Comparison of ENCODE assay signal across 12 cellular contexts in the genomic region with DNA sequence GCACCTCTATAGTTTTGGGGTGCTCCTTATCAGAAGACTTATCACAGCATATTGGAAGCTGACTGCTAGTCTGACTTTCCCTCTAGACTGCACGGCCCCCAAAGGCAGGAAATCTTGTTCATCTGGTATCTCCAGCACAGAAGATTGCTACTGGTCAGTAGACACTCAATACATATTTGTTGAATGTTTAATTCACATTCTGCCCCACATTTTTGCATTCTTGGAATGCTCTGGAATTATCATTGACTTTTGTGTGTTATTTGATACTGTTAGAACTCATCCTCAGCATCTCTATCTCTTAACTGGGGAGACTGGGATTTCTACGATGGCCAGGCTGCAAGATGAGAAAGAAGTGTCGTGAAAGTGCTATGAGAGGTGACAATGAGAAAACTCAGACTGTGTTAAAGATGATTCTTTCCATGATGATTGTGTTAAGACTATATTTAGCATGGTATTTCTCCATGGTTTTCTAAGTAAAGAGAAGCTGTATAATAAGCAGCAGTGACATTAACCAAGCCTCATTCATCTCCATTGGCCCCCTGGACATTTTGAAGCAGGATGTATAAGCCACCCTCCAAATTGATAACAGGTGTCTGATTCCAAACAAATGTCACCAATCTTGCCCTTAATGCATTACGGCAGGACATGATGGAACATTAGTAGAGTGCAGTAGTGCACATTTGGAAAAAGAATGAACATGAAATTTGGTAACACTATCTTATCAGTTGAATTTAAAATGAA.
"Had no signal": no experiment of that assay in that cellular context is flagged by ENCODE, and none has a peak within 500 bp of the region (broad histone marks: within the 10 kb centered on the region; RNA-seq: fewer than 3 reads in every experiment).

No MANE protein-coding gene starts in this region.

- H3K4me3 ChIP-seq: left lung, ovary, stomach, thoracic aorta had no signal

- ATAC-seq: activated T-helper 17 cell treated with anti-CD3 and anti-CD28 coated beads, Interleukin-2, amount 50 U/mL, for 72 hours; T-helper 17 cell; WTC11 had no signal

- H3K4me1 ChIP-seq: left lung, stomach had no signal

- H3K36me3 ChIP-seq: left lung, ovary, stomach, thoracic aorta had no signal

- H3K27me3 ChIP-seq: left lung, ovary, stomach had no signal

- H3K9me3 ChIP-seq: ovary, thoracic aorta had no signal

- DNase-seq: activated CD4-positive, alpha-beta T cell treated with anti-CD3 and anti-CD28 coated beads, Interleukin-2, amount 10 ng/mL, durations not matched to agents 24 days and 14 days; activated CD8-positive, alpha-beta memory T cell treated with anti-CD3 and anti-CD28 coated beads for 24 hours; activated naive CD4-positive, alpha-beta T cell treated with anti-CD3 and anti-CD28 coated beads for 36 hours; activated T-cell treated with anti-CD3 and anti-CD28 coated beads for 4 hours; central memory CD4-positive, alpha-beta T cell; left lung; ovary; stomach; T-helper 17 cell had no signal

- H3K27ac ChIP-seq: left lung, ovary, stomach, thoracic aorta had no signal
